In genomic region chr2:179861027-179861776, GRCh38 we compare ENCODE assay signal across 8 cellular contexts. TPM values are rescaled to one million over a fixed set of nuclear protein-coding genes. Genes with fewer than 3 reads are reported as not detected.
DNase-seq lines count a peak whose midpoint lies in the region; ATAC-seq, FAIRE-seq and TF ChIP-seq lines count a peak whose summit lies in the region.

Gene ZNF385B, minus strand, starts transcription at chr2:179861612.

- no peak within 1 kb of the TSS for H3K27ac ChIP-seq in K562 (ENCODE audit: extremely low read depth, low read depth, low read length)

- FAIRE-seq in K562 (lab: Jason Lieb, UNC) = no peak

- no peaks in the 10 kb centered on the region for H3K36me3 ChIP-seq in K562 (ENCODE audit: control insufficient read depth, insufficient read depth, low read length)

- no peak within 1 kb of the TSS for H2AFZ ChIP-seq in K562 (ENCODE audit: low read depth, low read length)

- TF ChIP-seq POLR2A in K562 (conservative IDR thresholded peaks at IDR 0.05) = no peak

- H3K9ac ChIP-seq in K562 (ENCODE audit: insufficient read depth in 1 of 2, low read depth in 2 of 2, low read length in 2 of 2) = no peak within 1 kb of the TSS

- TF ChIP-seq EP300 in K562 (IDR thresholded peaks at IDR 0.05; ENCODE audit: low read length) = no peak

- peak; percentile 38 for ATAC-seq in GM21381 (IDR thresholded peaks at IDR 0.05; ENCODE audit: unreplicated experiment)
- peak; percentile 50 for ATAC-seq in K562
- ATAC-seq in stimulated activated naive CD8-positive, alpha-beta T cell treated with anti-CD3 and anti-CD28 coated beads, Interleukin-15, Interleukin-2, amounts not matched to agents 100 U/mL and 50 U/mL, for 24 hours = no peak

- in situ Hi-C loops in K562 (cut with MboI) = no loop called here

- H3K4me3 ChIP-seq in K562 = no peak within 1 kb of the TSS

- WGBS in K562 (ENCODE audit: insufficient coverage, low coverage, missing lambda C conversion rate) = 8% methylated on average over 53 of the region's 91 CpGs

- H3K79me2 ChIP-seq in K562 (ENCODE audit: control insufficient read depth, insufficient read depth, low read length) = no peaks in the 10 kb centered on the region

- no peaks in the 10 kb centered on the region for H3K9me3 ChIP-seq in K562 (replicated peaks; ENCODE audit: control insufficient read depth, insufficient read depth, low read depth, low read length)

- peaks cover 12 to 29% of the 10 kb centered on the region in 2 experiments; a peak in 3 of 5 replicates for H3K27me3 ChIP-seq in K562 (ENCODE audit: control insufficient read depth in 2 of 2, insufficient read depth in 2 of 2, low read length in 2 of 2)

- CTCF ChIA-PET in K562 (lab: Yijun Ruan, JAX; ENCODE audit: low intra/inter-chr PET ratio) = no interaction called here

- no peak for TF ChIP-seq CTCF in K562 (IDR thresholded peaks at IDR 0.05 in 2 of 3, conservative IDR thresholded peaks at IDR 0.05 in 1 of 3; ENCODE audit: insufficient read depth in 2 of 3, low read depth in 1 of 3, low read length in 3 of 3)

- no TSS peak for BruUV-seq in K562 (replicated peaks; lab: Mats Ljungman, UMichigan)

- DNase-seq in D341Med (ENCODE audit: low spot score) (peak; percentile 73), NCI-H146 treated with DMSO at 0.1 percent for 48 hours (lab: John Stamatoyannopoulos, UW; ENCODE audit: unreplicated experiment) (peak; percentile 29), K562 (ENCODE audit: extremely low read depth in 1 of 4, low spot score in 3 of 4) (no peak), iPS-NIHi7 (ENCODE audit: extremely low spot score) (peak; percentile 43), NCI-H1048 (lab: John Stamatoyannopoulos, UW) (no peak), NK-92 (lab: John Stamatoyannopoulos, UW; ENCODE audit: unreplicated experiment) (no peak)
- DNase-seq in stimulated activated naive CD8-positive, alpha-beta T cell treated with anti-CD3 and anti-CD28 coated beads, Interleukin-15, Interleukin-2, amounts not matched to agents 100 U/mL and 50 U/mL, for 24 hours = peak; percentile 6

- H4K20me1 ChIP-seq in K562 (replicated peaks; ENCODE audit: control insufficient read depth, insufficient read depth, low read length) = no peaks in the 10 kb centered on the region

- H3K9me1 ChIP-seq in K562 (ENCODE audit: control insufficient read depth, insufficient read depth, low read length) = no peaks in the 10 kb centered on the region

- intact Hi-C loops in K562 (cut with micrococcal nuclease) = no loop called here

- H3K4me1 ChIP-seq in K562 (replicated peaks in 1 of 2; ENCODE audit: control insufficient read depth in 2 of 2, insufficient read depth in 2 of 2, low read length in 2 of 2) = peaks cover 0 to 11% of the 10 kb centered on the region in 2 experiments; a peak in 1 of 5 replicates

- H3K4me2 ChIP-seq in K562 (ENCODE audit: insufficient read depth, low read length) = no peak within 1 kb of the TSS

- POLR2A ChIA-PET in K562 (lab: Yijun Ruan, JAX) = interaction anchor here (0.7 kb wide), 1 partner anchor 934 kb away, joined by 3 read pairs; no protein-coding TSS in a partner anchor

- TF ChIP-seq RAD21 in K562 (CRISPR knock-in tag; conservative IDR thresholded peaks at IDR 0.05 in 1 of 2, IDR thresholded peaks at IDR 0.05 in 1 of 2) = no peak

TF ChIP-seq in K562, 482 proteins besides CTCF, POLR2A, EP300 and RAD21:
- no peak for TF ChIP-seq TOE1 (IDR thresholded peaks at IDR 0.05; ENCODE audit: borderline replicate concordance)
- no peak for TF ChIP-seq TOE1 (CRISPR knock-in tag; IDR thresholded peaks at IDR 0.05; ENCODE audit: borderline replicate concordance, low read depth)
- TF ChIP-seq HCFC1 (IDR thresholded peaks at IDR 0.05; ENCODE audit: low read depth, low read length) = no peak
- no peak for TF ChIP-seq GABPB2 (CRISPR knock-in tag; conservative IDR thresholded peaks at IDR 0.05)
- TF ChIP-seq CAMTA2 (CRISPR knock-in tag; conservative IDR thresholded peaks at IDR 0.05) = no peak
- no peak for TF ChIP-seq XRCC5 (IDR thresholded peaks at IDR 0.05; ENCODE audit: low read depth, low read length)
- TF ChIP-seq PKNOX1 (IDR thresholded peaks at IDR 0.05) = no peak
- TF ChIP-seq ZNF507 (tag; conservative IDR thresholded peaks at IDR 0.05) = no peak

RNA-seq across cellular contexts. Expression of gene ZNF385B, which starts in this region (rescaled TPM):
- total RNA-seq in K562 (2011; cell fraction: chromatin; rRNA removed; ENCODE audit: low replicate concordance) = 1.5 TPM in 1 of 2 replicates, not detected in the other
- 0.50 TPM in 1 of 2 replicates, not detected in the other for total RNA-seq in K562 (2011; cell fraction: nucleolus; rRNA removed)
- not detected in 2 replicates for total RNA-seq in K562 (2011; cell fraction: nucleoplasm; rRNA removed)
- not detected in 2 replicates for total RNA-seq in K562 (2014; rRNA removed)
- not detected in 2 replicates for total RNA-seq in K562 (2014; rRNA removed; fragmentation: Illumina TruSeq; extraction: Trizol)
- not detected in 2 replicates for total RNA-seq in K562 (2015; rRNA removed; fragmentation: Illumina TruSeq; extraction: Trizol)
- not detected in 2 replicates for total RNA-seq in K562 (2021)
- polyA plus RNA-seq in K562 (2011; rRNA removed) = not detected in 2 replicates
- polyA plus RNA-seq in K562 (2011; cell fraction: cytosol; rRNA removed) = not detected in 2 replicates
- polyA plus RNA-seq in K562 (2011; cell fraction: nucleus; rRNA removed) = not detected in 2 replicates
- not detected in 2 replicates for polyA plus RNA-seq in K562 (2012)
- not detected in 2 replicates for polyA plus RNA-seq in K562 (2014; fragmentation: Illumina TruSeq; extraction: Trizol)
- not detected for polyA plus RNA-seq in K562 (2014; fragmentation: Nextera tagmentation; extraction: Ambion mirVana)
- 0.50 TPM in 1 of 2 replicates, not detected in the other for polyA plus RNA-seq in K562 (2014; rRNA removed)
- not detected in 2 replicates for polyA minus RNA-seq in K562 (2011; rRNA and poly(A)+ RNA removed)
- polyA minus RNA-seq in K562 (2011; cell fraction: cytosol; rRNA and poly(A)+ RNA removed) = not detected in 2 replicates
- not detected in 2 replicates for polyA minus RNA-seq in K562 (2011; cell fraction: nucleus; rRNA and poly(A)+ RNA removed)

Comparison
In these comparisons a context has a peak if more than half of its experiments do, and no peak if none do; other contexts are left out.
1. DNase-seq: peak in D341Med (single experiment), NCI-H146 treated with DMSO at 0.1 percent for 48 hours (single experiment), iPS-NIHi7 (single experiment) and stimulated activated naive CD8-positive, alpha-beta T cell treated with anti-CD3 and anti-CD28 coated beads, Interleukin-15, Interleukin-2, amounts not matched to agents 100 U/mL and 50 U/mL, for 24 hours (single experiment); none in K562 (0 of 4), NCI-H1048 (single experiment) and NK-92 (single experiment).